33 cellular contexts compared by ENCODE assay signal in genomic region chr14:99461411-99461810, GRCh38.
"Had no signal": no experiment of that assay in that cellular context is flagged by ENCODE, and none has a peak within 500 bp of the region (broad histone marks: within the 10 kb centered on the region; RNA-seq: fewer than 3 reads in every experiment).

No MANE protein-coding gene starts in this region.

- H3K9me3 ChIP-seq: adrenal gland, body of pancreas, heart right ventricle, left lung, mucosa of descending colon, pancreas, prostate gland, sigmoid colon, tibial nerve had no signal

- H3K27ac ChIP-seq: adrenal gland, body of pancreas, cardiac muscle cell, coronary artery, dorsolateral prefrontal cortex, heart right ventricle, left lung, pancreas, prostate gland, sigmoid colon, tibial nerve had no signal

- DNase-seq: activated B cell treated with CpG ODN at 0.5 μM for 24 hours; activated CD4-positive, alpha-beta T cell treated with anti-CD3 and anti-CD28 coated beads for 36 hours; activated CD8-positive, alpha-beta memory T cell treated with anti-CD3 and anti-CD28 coated beads, Interleukin-2, amount 10 ng/mL, durations not matched to agents 7 days and 5 days; activated CD8-positive, alpha-beta T cell treated with anti-CD3 and anti-CD28 coated beads, Interleukin-2, amount 10 ng/mL, durations not matched to agents 7 days and 5 days; activated effector memory CD4-positive, alpha-beta T cell treated with anti-CD3 and anti-CD28 coated beads, Interleukin-2, amount 50 U/mL, for 16 hours; activated naive CD4-positive, alpha-beta T cell treated with anti-CD3 and anti-CD28 coated beads for 36 hours; activated naive CD8-positive, alpha-beta T cell treated with anti-CD3 and anti-CD28 coated beads for 36 hours; adrenal gland; aorta; body of pancreas; dorsolateral prefrontal cortex; effector memory CD8-positive, alpha-beta T cell; heart right ventricle; kidney glomerular epithelial cell; left lung; mucosa of descending colon; pancreas; retina; sigmoid colon; small intestine; stimulated activated CD4-positive, alpha-beta T cell treated with anti-CD3 and anti-CD28 coated beads, Interleukin-1b, Interleukin-23, amount 100 ng/mL, for 48 hours; stimulated activated CD4-positive, alpha-beta T cell treated with anti-CD3 and anti-CD28 coated beads, Interleukin-4, amount 100 ng/mL, for 4 hours; stimulated activated CD8-positive, alpha-beta memory T cell treated with anti-CD3 and anti-CD28 coated beads, Interleukin-4, amount 100 ng/mL, for 48 hours; stimulated activated naive CD4-positive, alpha-beta T cell; T-cell had no signal

- H3K36me3 ChIP-seq: prostate gland had no signal

- H3K27me3 Mint-ChIP-seq: activated B cell treated with CpG ODN at 0.5 μM for 24 hours; activated CD4-positive, alpha-beta T cell treated with anti-CD3 and anti-CD28 coated beads for 36 hours; activated CD8-positive, alpha-beta memory T cell treated with anti-CD3 and anti-CD28 coated beads, Interleukin-2, amount 10 ng/mL, durations not matched to agents 7 days and 5 days; activated naive CD8-positive, alpha-beta T cell treated with anti-CD3 and anti-CD28 coated beads for 36 hours; effector memory CD8-positive, alpha-beta T cell; T-cell had no signal

- H3K9me3 Mint-ChIP-seq: activated B cell treated with CpG ODN at 0.5 μM for 24 hours; activated naive CD4-positive, alpha-beta T cell treated with anti-CD3 and anti-CD28 coated beads for 36 hours; activated naive CD8-positive, alpha-beta T cell treated with anti-CD3 and anti-CD28 coated beads for 36 hours; effector memory CD8-positive, alpha-beta T cell; T-cell; T-helper 2 cell treated with Interferon-gamma antibody and Interleukin-4, amounts not matched to agents 5 μg/mL and 100 μg/mL, for 36 hours had no signal

- H3K27ac Mint-ChIP-seq: activated B cell treated with CpG ODN at 0.5 μM for 24 hours; activated CD4-positive, alpha-beta T cell treated with anti-CD3 and anti-CD28 coated beads for 36 hours; activated CD8-positive, alpha-beta memory T cell treated with anti-CD3 and anti-CD28 coated beads, Interleukin-2, amount 10 ng/mL, durations not matched to agents 7 days and 5 days; activated naive CD4-positive, alpha-beta T cell treated with anti-CD3 and anti-CD28 coated beads for 36 hours; activated naive CD8-positive, alpha-beta T cell treated with anti-CD3 and anti-CD28 coated beads for 36 hours; T-cell had no signal

- H3K27me3 ChIP-seq: adrenal gland, body of pancreas, cardiac muscle cell, dorsolateral prefrontal cortex, foreskin keratinocyte, heart right ventricle, left lung, pancreas, sigmoid colon, tibial nerve had no signal

- H3K4me3 Mint-ChIP-seq: activated B cell treated with CpG ODN at 0.5 μM for 24 hours; activated CD4-positive, alpha-beta T cell treated with anti-CD3 and anti-CD28 coated beads for 36 hours; activated CD8-positive, alpha-beta memory T cell treated with anti-CD3 and anti-CD28 coated beads, Interleukin-2, amount 10 ng/mL, durations not matched to agents 7 days and 5 days; activated CD8-positive, alpha-beta T cell treated with anti-CD3 and anti-CD28 coated beads, Interleukin-2, amount 10 ng/mL, durations not matched to agents 7 days and 5 days; activated naive CD4-positive, alpha-beta T cell treated with anti-CD3 and anti-CD28 coated beads for 36 hours; activated naive CD8-positive, alpha-beta T cell treated with anti-CD3 and anti-CD28 coated beads for 36 hours; effector memory CD8-positive, alpha-beta T cell; T-cell; T-helper 2 cell treated with Interferon-gamma antibody and Interleukin-4, amounts not matched to agents 5 μg/mL and 100 μg/mL, for 36 hours had no signal

- H3K4me1 ChIP-seq: adrenal gland, body of pancreas, pancreas, prostate gland, tibial nerve had no signal

- H3K4me3 ChIP-seq: adrenal gland, body of pancreas, cardiac muscle cell, coronary artery, dorsolateral prefrontal cortex, heart right ventricle, left lung, lung, mucosa of descending colon, pancreas, prostate gland, sigmoid colon, tibial nerve had no signal

- ATAC-seq: activated CD4-positive, alpha-beta T cell treated with anti-CD3 and anti-CD28 coated beads for 36 hours; activated CD8-positive, alpha-beta memory T cell treated with anti-CD3 and anti-CD28 coated beads, Interleukin-2, amount 10 ng/mL, durations not matched to agents 7 days and 5 days; activated CD8-positive, alpha-beta T cell treated with anti-CD3 and anti-CD28 coated beads, Interleukin-2, amount 10 ng/mL, durations not matched to agents 7 days and 5 days; body of pancreas; effector memory CD8-positive, alpha-beta T cell; esophagus mucosa; left lung; pancreas; T-cell had no signal
